In genomic region chr20:33589059-33589458, GRCh38 we compare ENCODE assay signal across 21 cellular contexts.
"Had no signal": no experiment of that assay in that cellular context is flagged by ENCODE, and none has a peak within 500 bp of the region (broad histone marks: within the 10 kb centered on the region; RNA-seq: fewer than 3 reads in every experiment).

No MANE protein-coding gene starts in this region.

- H3K27ac ChIP-seq: epithelial cell of prostate, hepatocyte, skin epidermis, testis had no signal

- H3K9me3 ChIP-seq: testis had no signal

- H3K27me3 ChIP-seq: hepatocyte, testis had no signal

- H3K9me3 Mint-ChIP-seq: activated CD4-positive, alpha-beta memory T cell treated with anti-CD3 and anti-CD28 coated beads, Interleukin-2, amount 10 ng/mL, durations not matched to agents 7 days and 5 days; activated naive CD8-positive, alpha-beta T cell treated with anti-CD3 and anti-CD28 coated beads for 36 hours; endodermal cell; natural killer cell treated with Interleukin-12 subunit alpha and Interleukin-12 subunit beta and Interleukin-15 and Interleukin-18, amount 100 ng/mL, for 72 hours; type B pancreatic cell had no signal

- H2AFZ ChIP-seq: hepatocyte had no signal

- ATAC-seq: activated CD8-positive, alpha-beta memory T cell treated with anti-CD3 and anti-CD28 coated beads, Interleukin-2, amount 10 ng/mL, durations not matched to agents 7 days and 5 days; natural killer cell treated with Interleukin-12 subunit alpha and Interleukin-12 subunit beta and Interleukin-15 and Interleukin-18, amount 100 ng/mL, for 72 hours; right cardiac atrium; stimulated activated naive CD8-positive, alpha-beta T cell treated with anti-CD3 and anti-CD28 coated beads, Interleukin-15, Interleukin-2, amounts not matched to agents 100 U/mL and 50 U/mL, for 24 hours had no signal

- FAIRE-seq: colon, islet of Langerhans had no signal

- H3K27ac Mint-ChIP-seq: activated CD4-positive, alpha-beta memory T cell treated with anti-CD3 and anti-CD28 coated beads, Interleukin-2, amount 10 ng/mL, durations not matched to agents 7 days and 5 days; activated CD8-positive, alpha-beta memory T cell treated with anti-CD3 and anti-CD28 coated beads, Interleukin-2, amount 10 ng/mL, durations not matched to agents 7 days and 5 days; activated naive CD8-positive, alpha-beta T cell treated with anti-CD3 and anti-CD28 coated beads for 36 hours; natural killer cell treated with Interleukin-12 subunit alpha and Interleukin-12 subunit beta and Interleukin-15 and Interleukin-18, amount 100 ng/mL, for 72 hours; type B pancreatic cell had no signal

- H3K4me1 ChIP-seq: testis had no signal

- H3K4me2 ChIP-seq: hepatocyte had no signal

- H3K27me3 Mint-ChIP-seq: activated CD4-positive, alpha-beta memory T cell treated with anti-CD3 and anti-CD28 coated beads, Interleukin-2, amount 10 ng/mL, durations not matched to agents 7 days and 5 days; activated CD8-positive, alpha-beta memory T cell treated with anti-CD3 and anti-CD28 coated beads, Interleukin-2, amount 10 ng/mL, durations not matched to agents 7 days and 5 days; activated naive CD8-positive, alpha-beta T cell treated with anti-CD3 and anti-CD28 coated beads for 36 hours; natural killer cell treated with Interleukin-12 subunit alpha and Interleukin-12 subunit beta and Interleukin-15 and Interleukin-18, amount 100 ng/mL, for 72 hours; type B pancreatic cell had no signal

- H3K4me3 ChIP-seq: hepatocyte, lung, skin epidermis, testis had no signal

- H3K4me3 Mint-ChIP-seq: activated CD4-positive, alpha-beta memory T cell treated with anti-CD3 and anti-CD28 coated beads, Interleukin-2, amount 10 ng/mL, durations not matched to agents 7 days and 5 days; activated CD8-positive, alpha-beta memory T cell treated with anti-CD3 and anti-CD28 coated beads, Interleukin-2, amount 10 ng/mL, durations not matched to agents 7 days and 5 days; activated naive CD8-positive, alpha-beta T cell treated with anti-CD3 and anti-CD28 coated beads for 36 hours; endodermal cell; natural killer cell treated with Interleukin-12 subunit alpha and Interleukin-12 subunit beta and Interleukin-15 and Interleukin-18, amount 100 ng/mL, for 72 hours; type B pancreatic cell had no signal

- H3K36me3 Mint-ChIP-seq: activated CD8-positive, alpha-beta memory T cell treated with anti-CD3 and anti-CD28 coated beads, Interleukin-2, amount 10 ng/mL, durations not matched to agents 7 days and 5 days; activated naive CD8-positive, alpha-beta T cell treated with anti-CD3 and anti-CD28 coated beads for 36 hours; natural killer cell treated with Interleukin-12 subunit alpha and Interleukin-12 subunit beta and Interleukin-15 and Interleukin-18, amount 100 ng/mL, for 72 hours had no signal

- DNase-seq: activated CD4-positive, alpha-beta memory T cell treated with anti-CD3 and anti-CD28 coated beads, Interleukin-2, amount 10 ng/mL, durations not matched to agents 7 days and 5 days; activated CD4-positive, alpha-beta T cell treated with anti-CD3 and anti-CD28 coated beads for 48 hours; activated CD4-positive, CD25-positive, alpha-beta regulatory T cell; activated CD8-positive, alpha-beta memory T cell treated with anti-CD3 and anti-CD28 coated beads, Interleukin-2, amount 10 ng/mL, durations not matched to agents 7 days and 5 days; activated naive CD4-positive, alpha-beta T cell; activated naive CD8-positive, alpha-beta T cell treated with anti-CD3 and anti-CD28 coated beads for 36 hours; amniotic stem cell; endodermal cell; foreskin fibroblast; left colon; right cardiac atrium; stimulated activated naive CD8-positive, alpha-beta T cell treated with anti-CD3 and anti-CD28 coated beads, Interleukin-15, Interleukin-2, amounts not matched to agents 100 U/mL and 50 U/mL, for 24 hours; testis had no signal
